17 cellular contexts compared by ENCODE assay signal in genomic region chr6:139590206-139590605, GRCh38.
DNase-seq lines count a peak whose midpoint lies in the region; ATAC-seq, FAIRE-seq and TF ChIP-seq lines count a peak whose summit lies in the region.
"Had no signal": no experiment of that assay in that cellular context is flagged by ENCODE, and none has a peak within 500 bp of the region (broad histone marks: within the 10 kb centered on the region; RNA-seq: fewer than 3 reads in every experiment).

No MANE protein-coding gene starts in this region.

- no peaks in the 10 kb centered on the region for H3K36me3 ChIP-seq in breast epithelium
- no peaks in the 10 kb centered on the region for H3K36me3 ChIP-seq in mammary epithelial cell (ENCODE audit: insufficient read depth, low read length)
- no peaks in the 10 kb centered on the region for H3K36me3 ChIP-seq in endocrine pancreas (ENCODE audit: control insufficient read depth, insufficient read depth, low read length)
- peaks cover 4% of the 10 kb centered on the region for H3K36me3 ChIP-seq in parathyroid adenoma (ENCODE audit: control insufficient read depth, insufficient read depth, low read length)
- H3K36me3 ChIP-seq in effector memory CD4-positive, alpha-beta T cell (ENCODE audit: control insufficient read depth, insufficient read depth, low read length), result no peaks in the 10 kb centered on the region
- H3K36me3 ChIP-seq: brain microvascular endothelial cell, neutrophil had no signal

- no peak overlapping the region for H3K9ac ChIP-seq in mammary epithelial cell (ENCODE audit: insufficient read depth, low read length)
- no peak overlapping the region for H3K9ac ChIP-seq in endocrine pancreas (ENCODE audit: control insufficient read depth, insufficient read depth, low read length)
- no peak overlapping the region for H3K9ac ChIP-seq in parathyroid adenoma

- no peaks in the 10 kb centered on the region for H3K27me3 ChIP-seq in breast epithelium
- no peaks in the 10 kb centered on the region for H3K27me3 ChIP-seq in mammary epithelial cell (ENCODE audit: insufficient read depth, low read length)
- no peaks in the 10 kb centered on the region for H3K27me3 ChIP-seq in endocrine pancreas (ENCODE audit: control insufficient read depth, insufficient read depth, low read length)
- H3K27me3 ChIP-seq in parathyroid adenoma (ENCODE audit: control insufficient read depth, insufficient read depth, low read length), result no peaks in the 10 kb centered on the region
- H3K27me3 ChIP-seq in effector memory CD4-positive, alpha-beta T cell (replicated peaks; ENCODE audit: control insufficient read depth, insufficient read depth, low read length, poor library complexity, severe bottlenecking), result no peaks in the 10 kb centered on the region
- H3K27me3 ChIP-seq: brain microvascular endothelial cell, neutrophil had no signal

- no TSS peak for BruUV-seq in mammary epithelial cell (replicated peaks; lab: Mats Ljungman, UMichigan)

- no peaks in the 10 kb centered on the region for H4K20me1 ChIP-seq in mammary epithelial cell (ENCODE audit: insufficient read depth, low read length)

- WGBS in mammary epithelial cell (ENCODE audit: low coverage, missing lambda C conversion rate), result 83% methylated on average over 1 of the region's 1 CpG

- intact Hi-C loops in breast epithelium (cut with DNase I; ENCODE audit: low total_unique reads) (no loop called here), mammary epithelial cell (cut with micrococcal nuclease) (no loop called here)

- dilution Hi-C loops in mammary epithelial cell (cut with HindIII; ENCODE audit: low sequenced_read_pairs), result no loop called here

- FAIRE-seq in GM19239 (lab: Jason Lieb, UNC), result no peak
- FAIRE-seq: GM12892, H1, urothelium cell line had no signal

- TF ChIP-seq CTCF in breast epithelium (IDR thresholded peaks at IDR 0.05), result no peak
- no peak for TF ChIP-seq CTCF in mammary epithelial cell (conservative IDR thresholded peaks at IDR 0.05 in 1 of 2, IDR thresholded peaks at IDR 0.05 in 1 of 2; ENCODE audit: extremely low read depth in 1 of 2, insufficient read depth in 1 of 2, low read depth in 1 of 2, low read length in 2 of 2)
- TF ChIP-seq CTCF in parathyroid adenoma (IDR thresholded peaks at IDR 0.05), result no peak

- H3K4me3 ChIP-seq in breast epithelium, result no peak overlapping the region
- H3K4me3 ChIP-seq in mammary epithelial cell (replicated peaks in 1 of 3; ENCODE audit: insufficient read depth in 1 of 3, low read depth in 2 of 3, low read length in 3 of 3), result no peak overlapping the region
- peak overlapping the region; percentile 53 for H3K4me3 ChIP-seq in endocrine pancreas (ENCODE audit: control insufficient read depth, insufficient read depth, low read length)
- peak overlapping the region; percentile 13 for H3K4me3 ChIP-seq in parathyroid adenoma (ENCODE audit: low read depth, low read length)
- H3K4me3 ChIP-seq in effector memory CD4-positive, alpha-beta T cell (ENCODE audit: insufficient read depth, low read depth, low read length, poor library complexity, severe bottlenecking), result no peak overlapping the region

- H2AFZ ChIP-seq in mammary epithelial cell (ENCODE audit: low read depth, low read length) (no peak overlapping the region), parathyroid adenoma (peak overlapping the region; percentile 44)

- no peaks in the 10 kb centered on the region for H3K9me3 ChIP-seq in breast epithelium
- no peaks in the 10 kb centered on the region for H3K9me3 ChIP-seq in mammary epithelial cell (replicated peaks; ENCODE audit: insufficient read depth, low read length)
- no peaks in the 10 kb centered on the region for H3K9me3 ChIP-seq in endocrine pancreas (ENCODE audit: control insufficient read depth, low read length)
- H3K9me3 ChIP-seq in parathyroid adenoma (ENCODE audit: control insufficient read depth, low read length), result no peaks in the 10 kb centered on the region
- H3K9me3 ChIP-seq in effector memory CD4-positive, alpha-beta T cell (ENCODE audit: control insufficient read depth, low read length), result no peaks in the 10 kb centered on the region
- H3K9me3 ChIP-seq: neutrophil had no signal

- DNase-seq in breast epithelium (ENCODE audit: low spot score in 2 of 2) (no peak), mammary epithelial cell (no peak), germinal center (ENCODE audit: low spot score) (no peak), GM19239 (ENCODE audit: insufficient read length, low spot score) (no peak)
- no peak for DNase-seq in effector memory CD4-positive, alpha-beta T cell
- DNase-seq: activated CD8-positive, alpha-beta memory T cell treated with anti-CD3 and anti-CD28 coated beads, Interleukin-2, amount 50 U/mL, for 4 hours; activated naive CD4-positive, alpha-beta T cell treated with anti-CD3 and anti-CD28 coated beads for 36 hours; brain microvascular endothelial cell; SHP77; stimulated activated CD4-positive, alpha-beta T cell treated with anti-CD3 and anti-CD28 coated beads, Interleukin-4, amount 100 ng/mL, for 24 hours had no signal

- no peak for ATAC-seq in GM21390 (IDR thresholded peaks at IDR 0.05; ENCODE audit: unreplicated experiment)

- H3K27ac ChIP-seq in breast epithelium (peak overlapping the region; percentile 32 to 73), mammary epithelial cell (ENCODE audit: insufficient read depth, low read depth, low read length) (no peak overlapping the region), parathyroid adenoma (peak overlapping the region; percentile 93)
- no peak overlapping the region for H3K27ac ChIP-seq in effector memory CD4-positive, alpha-beta T cell (ENCODE audit: insufficient read depth, low read length, poor library complexity, severe bottlenecking)
- H3K27ac ChIP-seq: brain microvascular endothelial cell, neutrophil had no signal

- no peaks in the 10 kb centered on the region for H3K79me2 ChIP-seq in mammary epithelial cell (ENCODE audit: insufficient read depth, low read length)
- H3K79me2 ChIP-seq in parathyroid adenoma, result no peaks in the 10 kb centered on the region

- CTCF ChIA-PET in mammary epithelial cell (lab: Charles Lee; ENCODE audit: low non-redundant PET), result no interaction called here

- in situ Hi-C loops in mammary epithelial cell (cut with MboI; ENCODE audit: low sequenced_read_pairs in 2 of 2), result no loop called here

- TF ChIP-seq POLR2A in breast epithelium (IDR thresholded peaks at IDR 0.05), result no peak

- no peaks in the 10 kb centered on the region for H3K4me1 ChIP-seq in breast epithelium
- H3K4me1 ChIP-seq in mammary epithelial cell (ENCODE audit: insufficient read depth, low read length), result peaks cover 13% of the 10 kb centered on the region
- H3K4me1 ChIP-seq in endocrine pancreas (ENCODE audit: control insufficient read depth, insufficient read depth, low read length), result peaks cover 44% of the 10 kb centered on the region
- H3K4me1 ChIP-seq in parathyroid adenoma, result peaks cover 63% of the 10 kb centered on the region
- no peaks in the 10 kb centered on the region for H3K4me1 ChIP-seq in effector memory CD4-positive, alpha-beta T cell (ENCODE audit: control insufficient read depth, insufficient read depth, low read length, poor library complexity, severe bottlenecking)

- no peak overlapping the region for H3K4me2 ChIP-seq in mammary epithelial cell (ENCODE audit: insufficient read depth, low read depth, low read length)
- H3K4me2 ChIP-seq in parathyroid adenoma (ENCODE audit: low read length), result peak overlapping the region; percentile 42

Comparison
In these comparisons a context has a peak if more than half of its experiments do, and no peak if none do; other contexts are left out.
1. H3K27ac ChIP-seq: peak in breast epithelium (2 of 2) and parathyroid adenoma (single experiment); none in mammary epithelial cell (single experiment) and effector memory CD4-positive, alpha-beta T cell (single experiment).
2. H3K4me3 ChIP-seq: peak in endocrine pancreas (single experiment) and parathyroid adenoma (single experiment); none in breast epithelium (0 of 3), mammary epithelial cell (0 of 3) and effector memory CD4-positive, alpha-beta T cell (single experiment).